ENCODE assay signal across 21 cellular contexts in genomic region chr1:20178634-20179368, GRCh38. TPM values are rescaled to one million over a fixed set of nuclear protein-coding genes. Genes with fewer than 3 reads are reported as not detected.
DNase-seq lines count a peak whose midpoint lies in the region; ATAC-seq lines count a peak whose summit lies in the region.
"Had no signal": no experiment of that assay in that cellular context is flagged by ENCODE, and none has a peak within 500 bp of the region (broad histone marks: within the 10 kb centered on the region; RNA-seq: fewer than 3 reads in every experiment).

No MANE protein-coding gene starts in this region.

- no peak for ATAC-seq in central memory CD8-positive, alpha-beta T cell (replicated peaks; ENCODE audit: extremely low read depth, poor library complexity, severe bottlenecking)
- peak; percentile 13 for ATAC-seq in sciatic nerve

- peaks cover 11% of the 10 kb centered on the region for H3K9me3 Mint-ChIP-seq in central memory CD8-positive, alpha-beta T cell

- in situ Hi-C loops in G401 (cut with HindIII; ENCODE audit: low sequenced_read_pairs): no loop called here

- H3K27me3 Mint-ChIP-seq in central memory CD8-positive, alpha-beta T cell: no peaks in the 10 kb centered on the region

- intact Hi-C loops in sciatic nerve (cut with DNase I): no loop called here

- peaks cover 18% of the 10 kb centered on the region for H3K4me1 Mint-ChIP-seq in central memory CD8-positive, alpha-beta T cell

- H3K36me3 Mint-ChIP-seq in central memory CD8-positive, alpha-beta T cell (ENCODE audit: insufficient read depth): no peaks in the 10 kb centered on the region

- no peak overlapping the region for H3K4me3 Mint-ChIP-seq in central memory CD8-positive, alpha-beta T cell
- H3K4me3 Mint-ChIP-seq: dendritic cell treated with granulocyte-macrophage colony-stimulating factor and Interleukin-4, amounts not matched to agents 40 ng/mL and 50 ng/mL, for 4 days; naive B cell had no signal

- DNase-seq in G401 (ENCODE audit: low spot score): peak; percentile 46
- DNase-seq in MV-4-11 (lab: John Stamatoyannopoulos, UW): peak; percentile 85
- no peak for DNase-seq in central memory CD8-positive, alpha-beta T cell (ENCODE audit: low spot score in 2 of 2)
- DNase-seq in sciatic nerve (ENCODE audit: low spot score): no peak
- DNase-seq in AG20443 (ENCODE audit: low spot score): no peak
- DNase-seq in activated effector memory CD4-positive, alpha-beta T cell treated with Interleukin-2 at 50 U/mL for 16 hours: no peak
- no peak for DNase-seq in DMS153 (lab: John Stamatoyannopoulos, UW)
- DNase-seq: activated CD4-positive, alpha-beta T cell treated with anti-CD3 and anti-CD28 coated beads for 48 hours; Caco-2; Karpas-422; naive B cell; NCI-H1436; NCI-H774; SK-N-SH; small intestine had no signal

- peak overlapping the region; percentile 17 for H3K27ac Mint-ChIP-seq in central memory CD8-positive, alpha-beta T cell (ENCODE audit: low read depth)
- H3K27ac Mint-ChIP-seq: dendritic cell treated with granulocyte-macrophage colony-stimulating factor and Interleukin-4, amounts not matched to agents 40 ng/mL and 50 ng/mL, for 4 days; naive B cell had no signal

RNA-seq across cellular contexts. Expression of gene UBXN10, which starts 7.1 kb away (rescaled TPM):
- 0.98 and 3.5 TPM in 2 replicates for total RNA-seq in G401 (2014; rRNA removed; shearing (Covaris generic))
- total RNA-seq in sciatic nerve: 0.13 TPM
- total RNA-seq: endothelial cell of umbilical vein, fibroblast of villous mesenchyme, HT1080 had no signal

RNA-seq across cellular contexts. Expression of gene PLA2G2C, which starts 7.5 kb away (rescaled TPM):
- total RNA-seq in G401 (2014; rRNA removed; shearing (Covaris generic)): not detected in 2 replicates
- total RNA-seq in sciatic nerve: 0.36 TPM
- total RNA-seq: Caco-2, endothelial cell of umbilical vein, fibroblast of villous mesenchyme, hepatocyte, HT1080, temporal lobe had no signal

RNA-seq across cellular contexts. Expression of gene PLA2G2F, which starts 39.7 kb away (rescaled TPM):
- total RNA-seq in G401 (2014; rRNA removed; shearing (Covaris generic)): not detected in 2 replicates
- not detected for total RNA-seq in sciatic nerve
- total RNA-seq: Caco-2, endothelial cell of umbilical vein, fibroblast of villous mesenchyme, hepatocyte, HT1080, temporal lobe had no signal

RNA-seq across cellular contexts. Expression of gene PLA2G2D, which starts 59.5 kb away (rescaled TPM):
- total RNA-seq in G401 (2014; rRNA removed; shearing (Covaris generic)): not detected in 2 replicates
- not detected for total RNA-seq in sciatic nerve
- total RNA-seq: Caco-2, endothelial cell of umbilical vein, fibroblast of villous mesenchyme, hepatocyte, HT1080, temporal lobe had no signal

Comparison
In these comparisons a context has a peak if more than half of its experiments do, and no peak if none do; other contexts are left out.
1. DNase-seq: peak in G401 (single experiment) and MV-4-11 (single experiment); none in central memory CD8-positive, alpha-beta T cell (0 of 2), sciatic nerve (single experiment), AG20443 (single experiment), activated effector memory CD4-positive, alpha-beta T cell treated with Interleukin-2 at 50 U/mL for 16 hours (single experiment) and DMS153 (single experiment).